13 cellular contexts compared by ENCODE assay signal in the genomic region with DNA sequence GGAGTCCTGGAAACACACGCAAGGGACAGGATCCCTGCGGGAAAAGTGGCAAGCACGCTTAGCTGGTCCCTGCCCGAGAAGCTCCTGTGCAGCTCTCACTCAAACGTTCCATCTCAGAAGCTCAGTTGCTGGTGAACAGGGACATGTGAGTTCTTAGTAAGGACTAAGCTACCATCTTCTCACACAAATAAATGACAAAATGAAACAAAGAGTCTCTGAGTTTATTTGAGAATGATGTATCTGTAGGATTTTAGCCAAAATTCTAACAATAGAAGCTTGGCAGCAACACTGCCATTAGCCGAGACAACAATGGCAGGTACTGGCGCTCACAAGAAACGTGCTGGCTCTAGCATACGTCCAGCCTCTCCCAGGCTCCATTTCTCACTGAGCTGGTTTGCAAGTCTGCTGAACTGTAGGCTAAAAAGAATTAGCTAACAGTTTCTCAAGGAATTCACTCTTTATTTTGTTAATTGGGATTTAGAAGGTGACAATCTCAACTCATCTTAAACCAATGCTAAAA.
A peak's percentile ranks its signal among the peaks of the same experiment; 100 is the strongest.
DNase-seq lines count a peak whose midpoint lies in the region; ATAC-seq and TF ChIP-seq lines count a peak whose summit lies in the region.
"Had no signal": no experiment of that assay in that cellular context is flagged by ENCODE, and none has a peak within 500 bp of the region (broad histone marks: within the 10 kb centered on the region; RNA-seq: fewer than 3 reads in every experiment).

No MANE protein-coding gene starts in this region.

- H3K9me3 ChIP-seq in heart right ventricle (no peaks in the 10 kb centered on the region), right atrium auricular region (no peaks in the 10 kb centered on the region)
- no peaks in the 10 kb centered on the region for H3K9me3 ChIP-seq in effector memory CD4-positive, alpha-beta T cell (ENCODE audit: control insufficient read depth, low read length)

- DNase-seq in heart right ventricle (no peak), right atrium auricular region (ENCODE audit: low spot score) (no peak), cerebellum (ENCODE audit: low spot score) (peak; percentile 42), fibroblast of pulmonary artery (ENCODE audit: low read depth) (peak; percentile 41), substantia nigra (lab: John Stamatoyannopoulos, UW) (peak in 1 of 49 donors; percentile 23), HUDEP-2 (lab: John Stamatoyannopoulos, UW; ENCODE audit: unreplicated experiment in 76 of 76) (no peak)
- no peak for DNase-seq in effector memory CD4-positive, alpha-beta T cell
- DNase-seq: Kasumi-1, NCI-H1417, NCI-H1930, NCI-H510A treated with DMSO at 0.1 percent for 48 hours had no signal

- ATAC-seq in heart right ventricle (peak in 6 of 8 donors; percentile 53 to 77 (median 74)), GM21786 (IDR thresholded peaks at IDR 0.05; ENCODE audit: unreplicated experiment) (no peak)

- H3K4me3 ChIP-seq in heart right ventricle (no peak overlapping the region), right atrium auricular region (no peak overlapping the region), fibroblast of pulmonary artery (replicated peaks; ENCODE audit: low read depth, low read length) (no peak overlapping the region)
- no peak overlapping the region for H3K4me3 ChIP-seq in effector memory CD4-positive, alpha-beta T cell (ENCODE audit: insufficient read depth, low read depth, low read length, poor library complexity, severe bottlenecking)

- no peak for TF ChIP-seq CTCF in heart right ventricle (IDR thresholded peaks at IDR 0.05)
- TF ChIP-seq CTCF in right atrium auricular region (IDR thresholded peaks at IDR 0.05) = no peak
- no peak for TF ChIP-seq CTCF in fibroblast of pulmonary artery (IDR thresholded peaks at IDR 0.05; ENCODE audit: low read length, missing control alignments)

- H3K27me3 ChIP-seq in heart right ventricle (no peaks in the 10 kb centered on the region), right atrium auricular region (no peaks in the 10 kb centered on the region)
- no peaks in the 10 kb centered on the region for H3K27me3 ChIP-seq in effector memory CD4-positive, alpha-beta T cell (replicated peaks; ENCODE audit: control insufficient read depth, insufficient read depth, low read length, poor library complexity, severe bottlenecking)

- intact Hi-C loops in heart right ventricle (cut with DNase I) = no loop called here

- H3K4me1 ChIP-seq in heart right ventricle (peaks cover 0 to 26% (median 6%) of the 10 kb centered on the region in 9 donors), right atrium auricular region (no peaks in the 10 kb centered on the region)
- H3K4me1 ChIP-seq in effector memory CD4-positive, alpha-beta T cell (ENCODE audit: control insufficient read depth, insufficient read depth, low read length, poor library complexity, severe bottlenecking) = no peaks in the 10 kb centered on the region

- H3K36me3 ChIP-seq in heart right ventricle (peaks cover 0 to 95% (median 21%) of the 10 kb centered on the region in 9 donors), right atrium auricular region (peaks cover 28% of the 10 kb centered on the region)
- H3K36me3 ChIP-seq in effector memory CD4-positive, alpha-beta T cell (ENCODE audit: control insufficient read depth, insufficient read depth, low read length) = peaks cover 34% of the 10 kb centered on the region

- H3K27ac ChIP-seq in heart right ventricle = peak overlapping the region in 5 of 10 donors; percentile 46 to 83 (median 54)
- H3K27ac ChIP-seq in right atrium auricular region = no peak overlapping the region
- H3K27ac ChIP-seq in substantia nigra (ENCODE audit: low read depth, low read length, poor library complexity, severe bottlenecking) = peak overlapping the region; percentile 37
- no peak overlapping the region for H3K27ac ChIP-seq in effector memory CD4-positive, alpha-beta T cell (ENCODE audit: insufficient read depth, low read length, poor library complexity, severe bottlenecking)
- H3K27ac ChIP-seq: C4-2B had no signal

- 66 to 77% methylated on average over 9 of the region's 9 CpGs for WGBS in heart right ventricle, 2 donors

Comparison
In these comparisons a context has a peak if more than half of its experiments do, and no peak if none do; other contexts are left out.
1. DNase-seq: peak in cerebellum (single experiment) and fibroblast of pulmonary artery (single experiment); none in heart right ventricle (0 of 2), right atrium auricular region (single experiment), HUDEP-2 (0 of 76) and effector memory CD4-positive, alpha-beta T cell (0 of 3).